ENCODE assay signal across 19 cellular contexts in genomic region chr12:95164656-95165055, GRCh38. TPM values are rescaled to one million over a fixed set of nuclear protein-coding genes. Genes with fewer than 3 reads are reported as not detected.
A peak's percentile ranks its signal among the peaks of the same experiment; 100 is the strongest.
DNase-seq lines count a peak whose midpoint lies in the region; FAIRE-seq and TF ChIP-seq lines count a peak whose summit lies in the region.
"Had no signal": no experiment of that assay in that cellular context is flagged by ENCODE, and none has a peak within 500 bp of the region (broad histone marks: within the 10 kb centered on the region; RNA-seq: fewer than 3 reads in every experiment).

No MANE protein-coding gene starts in this region.

- TF ChIP-seq POLR2A in transverse colon (IDR thresholded peaks at IDR 0.05) = no peak

- DNase-seq in GM23248 (peak; percentile 30), astrocyte (ENCODE audit: low read depth) (peak; percentile 63), hepatocyte (ENCODE audit: low spot score) (no peak), transverse colon (no peak), DMS79 (lab: John Stamatoyannopoulos, UW) (no peak), NCI-H1092 (lab: John Stamatoyannopoulos, UW) (no peak), mesenteric fat pad (ENCODE audit: low spot score) (no peak)
- DNase-seq: activated naive CD8-positive, alpha-beta T cell treated with anti-CD3 and anti-CD28 coated beads, Interleukin-2, amount 50 U/mL, for 24 hours; effector memory CD4-positive, alpha-beta T cell; foreskin melanocyte; GF-D8; left cardiac atrium; midbrain; NCI-H1436 treated with DMSO at 0.1 percent for 48 hours; stimulated activated naive CD8-positive, alpha-beta T cell treated with anti-CD3 and anti-CD28 coated beads, Interleukin-15, amount 100 ng/mL, for 72 hours; upper lobe of right lung had no signal

- H3K36me3 ChIP-seq in GM23248 (ENCODE audit: low read depth) (no peaks in the 10 kb centered on the region), astrocyte (ENCODE audit: insufficient read depth, low read length) (no peaks in the 10 kb centered on the region), hepatocyte (replicated peaks; ENCODE audit: insufficient read depth, low read depth) (no peaks in the 10 kb centered on the region), transverse colon (no peaks in the 10 kb centered on the region)
- H3K36me3 ChIP-seq: neutrophil, upper lobe of right lung had no signal

- H3K4me1 Mint-ChIP-seq in astrocyte (ENCODE audit: low read depth, unreplicated experiment) = peaks cover 8% of the 10 kb centered on the region
- H3K4me1 Mint-ChIP-seq: activated naive CD8-positive, alpha-beta T cell treated with anti-CD3 and anti-CD28 coated beads, Interleukin-2, amount 50 U/mL, for 24 hours; activated T-helper 17 cell treated with anti-CD3 and anti-CD28 coated beads, Interleukin-2, amount 50 U/mL, for 72 hours; stimulated activated naive CD8-positive, alpha-beta T cell treated with anti-CD3 and anti-CD28 coated beads, Interleukin-15, amount 100 ng/mL, for 72 hours had no signal

- H3K4me2 ChIP-seq in GM23248 (ENCODE audit: unreplicated experiment) (peak overlapping the region; percentile 81), astrocyte (ENCODE audit: low read length) (peak overlapping the region; percentile 33), hepatocyte (peak overlapping the region; percentile 66)

- no peaks in the 10 kb centered on the region for H3K9me3 Mint-ChIP-seq in astrocyte (ENCODE audit: unreplicated experiment)
- H3K9me3 Mint-ChIP-seq: activated naive CD8-positive, alpha-beta T cell treated with anti-CD3 and anti-CD28 coated beads, Interleukin-2, amount 50 U/mL, for 24 hours; activated T-helper 17 cell treated with anti-CD3 and anti-CD28 coated beads, Interleukin-2, amount 50 U/mL, for 72 hours; stimulated activated naive CD8-positive, alpha-beta T cell treated with anti-CD3 and anti-CD28 coated beads, Interleukin-15, amount 100 ng/mL, for 72 hours had no signal

- H3K79me2 ChIP-seq in GM23248 (ENCODE audit: insufficient read depth) (no peaks in the 10 kb centered on the region), astrocyte (ENCODE audit: insufficient read depth, low read length) (no peaks in the 10 kb centered on the region), hepatocyte (peaks cover 14% of the 10 kb centered on the region)

- H4K20me1 ChIP-seq in GM23248 (ENCODE audit: insufficient read depth) (no peaks in the 10 kb centered on the region), astrocyte (ENCODE audit: insufficient read depth, low read length) (no peaks in the 10 kb centered on the region), hepatocyte (ENCODE audit: insufficient read depth, poor library complexity, severe bottlenecking) (no peaks in the 10 kb centered on the region)

- H3K27ac ChIP-seq in GM23248 (peak overlapping the region; percentile 18), astrocyte (ENCODE audit: low read depth, low read length) (peak overlapping the region; percentile 52), hepatocyte (peak overlapping the region; percentile 75), transverse colon (peak overlapping the region; percentile 45 to 73 (median 52))
- H3K27ac ChIP-seq: neutrophil, upper lobe of right lung had no signal

- H3K36me3 Mint-ChIP-seq in astrocyte (ENCODE audit: low read depth, unreplicated experiment) = peaks cover 5% of the 10 kb centered on the region

- H2AFZ ChIP-seq in GM23248 (peak overlapping the region; percentile 66), astrocyte (ENCODE audit: low read depth, low read length) (no peak overlapping the region), hepatocyte (no peak overlapping the region)

- TF ChIP-seq CTCF in astrocyte (IDR thresholded peaks at IDR 0.05; ENCODE audit: insufficient read depth, low read depth, low read length) = no peak
- TF ChIP-seq CTCF in hepatocyte (IDR thresholded peaks at IDR 0.05; ENCODE audit: poor library complexity) = no peak
- TF ChIP-seq CTCF in transverse colon (IDR thresholded peaks at IDR 0.05) = no peak

- FAIRE-seq in astrocyte (lab: Jason Lieb, UNC) = no peak
- FAIRE-seq: GM12891 had no signal

- 0 out of 2 replicates have a peak, but pooled peaks cover 5% of the 10 kb centered on the region for H3F3A ChIP-seq in GM23248 (ENCODE audit: insufficient read depth)

- intact Hi-C loops in transverse colon (cut with DNase I; ENCODE audit: low total_unique reads) = loop anchor here (10.0 kb wide), 1 partner anchor 50 kb away; the partner anchor contains the start of genes FGD6 and VEZT

- H3K9me3 ChIP-seq in GM23248 (ENCODE audit: low read depth) (no peaks in the 10 kb centered on the region), astrocyte (ENCODE audit: insufficient read depth, low read depth, low read length) (no peaks in the 10 kb centered on the region), hepatocyte (ENCODE audit: low read depth) (no peaks in the 10 kb centered on the region), transverse colon (no peaks in the 10 kb centered on the region)
- H3K9me3 ChIP-seq: neutrophil, upper lobe of right lung had no signal

- no peak for TF ChIP-seq EP300 in transverse colon (IDR thresholded peaks at IDR 0.05; ENCODE audit: low read depth)

- H3K4me3 Mint-ChIP-seq in astrocyte (ENCODE audit: unreplicated experiment) = no peak overlapping the region
- H3K4me3 Mint-ChIP-seq: activated naive CD8-positive, alpha-beta T cell treated with anti-CD3 and anti-CD28 coated beads, Interleukin-2, amount 50 U/mL, for 24 hours; activated T-helper 17 cell treated with anti-CD3 and anti-CD28 coated beads, Interleukin-2, amount 50 U/mL, for 72 hours; stimulated activated naive CD8-positive, alpha-beta T cell treated with anti-CD3 and anti-CD28 coated beads, Interleukin-15, amount 100 ng/mL, for 72 hours had no signal

- H3K9ac ChIP-seq in GM23248 = peak overlapping the region; percentile 44; the same call in 1 of the 2 replicates
- peak overlapping the region; percentile 35 for H3K9ac ChIP-seq in astrocyte (ENCODE audit: low read length)

- H3K4me1 ChIP-seq in GM23248 (ENCODE audit: insufficient read depth) (peaks cover 22% of the 10 kb centered on the region), astrocyte (ENCODE audit: insufficient read depth, low read length) (peaks cover 19% of the 10 kb centered on the region), hepatocyte (ENCODE audit: insufficient read depth) (peaks cover 20% of the 10 kb centered on the region), transverse colon (peaks cover 0 to 26% (median 6%) of the 10 kb centered on the region in 4 donors)

- H3K9me2 ChIP-seq in GM23248 (ENCODE audit: insufficient read depth) (no peaks in the 10 kb centered on the region), hepatocyte (replicated peaks; ENCODE audit: insufficient read depth) (no peaks in the 10 kb centered on the region)

- peak overlapping the region; percentile 27 for H3K27ac Mint-ChIP-seq in astrocyte (ENCODE audit: unreplicated experiment)
- H3K27ac Mint-ChIP-seq: activated naive CD8-positive, alpha-beta T cell treated with anti-CD3 and anti-CD28 coated beads, Interleukin-2, amount 50 U/mL, for 24 hours; activated T-helper 17 cell treated with anti-CD3 and anti-CD28 coated beads, Interleukin-2, amount 50 U/mL, for 72 hours had no signal

- peak overlapping the region; percentile 62; the same call in 1 of the 2 replicates for H3K4me3 ChIP-seq in GM23248
- H3K4me3 ChIP-seq in astrocyte (ENCODE audit: insufficient read depth, low read depth, low read length) = no peak overlapping the region
- no peak overlapping the region for H3K4me3 ChIP-seq in hepatocyte
- peak overlapping the region in 1 of 4 donors; percentile 39 for H3K4me3 ChIP-seq in transverse colon

- 54 to 58% methylated on average over 2 of the region's 2 CpGs for WGBS in GM23248 (ENCODE audit: low coverage in 1 of 2, low lambda C conversion rate in 2 of 2, missing lambda C conversion rate in 2 of 2), 2 experiments
- 78% methylated on average over 2 of the region's 2 CpGs for WGBS in hepatocyte (ENCODE audit: low lambda C conversion rate, missing lambda C conversion rate)
- WGBS in transverse colon (ENCODE audit: low coverage in 1 of 2), 2 donors = 89 to 92% methylated on average over 2 of the region's 2 CpGs

- H3K27me3 Mint-ChIP-seq in astrocyte (ENCODE audit: low read depth, unreplicated experiment) = no peaks in the 10 kb centered on the region
- H3K27me3 Mint-ChIP-seq: activated naive CD8-positive, alpha-beta T cell treated with anti-CD3 and anti-CD28 coated beads, Interleukin-2, amount 50 U/mL, for 24 hours; activated T-helper 17 cell treated with anti-CD3 and anti-CD28 coated beads, Interleukin-2, amount 50 U/mL, for 72 hours; stimulated activated naive CD8-positive, alpha-beta T cell treated with anti-CD3 and anti-CD28 coated beads, Interleukin-15, amount 100 ng/mL, for 72 hours had no signal

- in situ Hi-C loops in GM23248 (cut with MboI) = no loop called here
- in situ Hi-C loops in transverse colon (cut with MboI; ENCODE audit: low pct_ligation_motif_present in 1 of 4, low pct_unique_long_range_greater_than_20kb in 1 of 4, low sequenced_read_pairs in 3 of 4) = no loop called here

- H3K27me3 ChIP-seq in GM23248 (replicated peaks; ENCODE audit: insufficient read depth) = no peaks in the 10 kb centered on the region
- H3K27me3 ChIP-seq in astrocyte (ENCODE audit: insufficient read depth, low read length) = no peaks in the 10 kb centered on the region
- H3K27me3 ChIP-seq in hepatocyte = no peaks in the 10 kb centered on the region
- no peaks in the 10 kb centered on the region for H3K27me3 ChIP-seq in transverse colon
- H3K27me3 ChIP-seq: neutrophil, upper lobe of right lung had no signal

RNA-seq across cellular contexts. Expression of gene FGD6, which starts 52.6 kb away (rescaled TPM):
- 5.9 and 6.4 TPM in 2 replicates for total RNA-seq in GM23248 (2014; rRNA removed; shearing (Covaris generic))
- 3.0 and 3.2 TPM in 2 replicates for polyA plus RNA-seq in GM23248 (2016; fragmentation: Nextera tagmentation; extraction: Ambion mirVana)
- 25.3 and 26.5 TPM in 2 replicates for total RNA-seq in astrocyte
- total RNA-seq in hepatocyte = 17.2 and 21.4 TPM in 2 replicates
- polyA plus RNA-seq in hepatocyte = 4.7 and 10.4 TPM in 2 replicates
- 10 to 100 TPM; 25.0 to 37.0 (median 32.1) TPM for total RNA-seq in transverse colon
- total RNA-seq in mesenteric fat pad = 5.4 TPM

RNA-seq across cellular contexts. Expression of gene VEZT, which starts 53.0 kb away (rescaled TPM):
- total RNA-seq in GM23248 (2014; rRNA removed; shearing (Covaris generic)) = 40.2 and 49.6 TPM in 2 replicates
- 36.3 and 36.9 TPM in 2 replicates for polyA plus RNA-seq in GM23248 (2016; fragmentation: Nextera tagmentation; extraction: Ambion mirVana)
- 106 and 107 TPM in 2 replicates for total RNA-seq in astrocyte
- total RNA-seq in hepatocyte = 83.2 and 84.2 TPM in 2 replicates
- polyA plus RNA-seq in hepatocyte = 37.9 and 48.9 TPM in 2 replicates
- total RNA-seq in transverse colon = 100 to 1,000 TPM in 1 of 4 donors, 10 to 100 TPM in 3; 55.2 to 130 (median 85.5) TPM
- 50.2 TPM for total RNA-seq in mesenteric fat pad

Comparison
In these comparisons a context has a peak if more than half of its experiments do, and no peak if none do; other contexts are left out.
1. DNase-seq: peak in GM23248 (single experiment) and astrocyte (single experiment); none in hepatocyte (single experiment), transverse colon (single experiment), DMS79 (single experiment), NCI-H1092 (single experiment) and mesenteric fat pad (single experiment).
2. H3K27ac ChIP-seq: peak in every context shown above with its lines; median percentile 75 in hepatocyte; 52 in astrocyte; 52 in transverse colon; 18 in GM23248.
3. Peak in every context shown above with its lines, with median percentiles within 50 percentile points of each other: H3K4me2 ChIP-seq.